8 cellular contexts compared by ENCODE assay signal in genomic region chr13:99542788-99543406, GRCh38. TPM values are rescaled to one million over a fixed set of nuclear protein-coding genes. Genes with fewer than 3 reads are reported as not detected.
DNase-seq lines count a peak whose midpoint lies in the region; ATAC-seq, FAIRE-seq and TF ChIP-seq lines count a peak whose summit lies in the region.

No MANE protein-coding gene starts in this region.

- TF ChIP-seq CTCF in right lobe of liver (IDR thresholded peaks at IDR 0.05), result no peak
- TF ChIP-seq CTCF in HepG2 (CRISPR knock-in tag; IDR thresholded peaks at IDR 0.05), result no peak
- TF ChIP-seq CTCF in MCF 10A (IDR thresholded peaks at IDR 0.05; ENCODE audit: unreplicated experiment), result no peak

- H3K9me3 ChIP-seq in right lobe of liver (no peaks in the 10 kb centered on the region), HepG2 (ENCODE audit: low read length) (no peaks in the 10 kb centered on the region)

- no peaks in the 10 kb centered on the region for H3K27me3 Mint-ChIP-seq in activated naive CD4-positive, alpha-beta T cell treated with anti-CD3 and anti-CD28 coated beads, Interleukin-2, amount 10 ng/mL, durations not matched to agents 7 days and 5 days
- no peaks in the 10 kb centered on the region for H3K27me3 Mint-ChIP-seq in stimulated activated naive B cell treated with anti-CD40 and anti-IgM and Interleukin-4, amounts not matched to agents 10 μg/mL and 1 μg/mL and 100 μg/mL, for 72 hours
- H3K27me3 Mint-ChIP-seq in MCF 10A (ENCODE audit: insufficient read depth, unreplicated experiment), result no peaks in the 10 kb centered on the region

- POLR2A ChIA-PET in HepG2 (lab: Yijun Ruan, JAX), result no interaction called here
- POLR2A ChIA-PET in MCF 10A (lab: Yijun Ruan, JAX), result interaction anchor here (0.6 to 0.9 kb wide), 3 partner anchors 12 to 891 kb away, joined by 3 to 4 read pairs (median 3); no protein-coding TSS in a partner anchor

- H3K4me3 ChIP-seq in right lobe of liver, result no peak overlapping the region
- H3K4me3 ChIP-seq in HepG2 (replicated peaks in 1 of 3; ENCODE audit: insufficient read depth in 1 of 3, low read depth in 2 of 3, low read length in 3 of 3), result no peak overlapping the region

- no peaks in the 10 kb centered on the region for H3K9me3 Mint-ChIP-seq in activated naive CD4-positive, alpha-beta T cell treated with anti-CD3 and anti-CD28 coated beads, Interleukin-2, amount 10 ng/mL, durations not matched to agents 7 days and 5 days
- no peaks in the 10 kb centered on the region for H3K9me3 Mint-ChIP-seq in stimulated activated naive B cell treated with anti-CD40 and anti-IgM and Interleukin-4, amounts not matched to agents 10 μg/mL and 1 μg/mL and 100 μg/mL, for 72 hours
- no peaks in the 10 kb centered on the region for H3K9me3 Mint-ChIP-seq in MCF 10A (ENCODE audit: unreplicated experiment)

- H3K4me1 ChIP-seq in right lobe of liver (peaks cover 0 to 4% (median 0%) of the 10 kb centered on the region in 4 donors), HepG2 (ENCODE audit: insufficient read depth, low read length) (no peaks in the 10 kb centered on the region)

- H3K4me3 Mint-ChIP-seq in activated naive CD4-positive, alpha-beta T cell treated with anti-CD3 and anti-CD28 coated beads, Interleukin-2, amount 10 ng/mL, durations not matched to agents 7 days and 5 days, result peak overlapping the region; percentile 39
- H3K4me3 Mint-ChIP-seq in stimulated activated naive B cell treated with anti-CD40 and anti-IgM and Interleukin-4, amounts not matched to agents 10 μg/mL and 1 μg/mL and 100 μg/mL, for 72 hours, result peak overlapping the region; percentile 10 to 21
- H3K4me3 Mint-ChIP-seq in MCF 10A (ENCODE audit: unreplicated experiment), result no peak overlapping the region

- FAIRE-seq in HepG2 (lab: Jason Lieb, UNC), result no peak

- no peak overlapping the region for H3K4me2 ChIP-seq in HepG2 (ENCODE audit: low read depth, low read length)

- intact Hi-C loops in right lobe of liver (cut with DNase I), result no loop called here
- intact Hi-C loops in HepG2 (cut with micrococcal nuclease; ENCODE audit: unreplicated experiment), result no loop called here
- intact Hi-C loops in MCF 10A (cut with micrococcal nuclease), result no loop called here

- DNase-seq in right lobe of liver (no peak), HepG2 (ENCODE audit: low spot score) (no peak), kidney tubule cell (ENCODE audit: low spot score) (no peak), AG20443 (ENCODE audit: low spot score) (no peak), MCF 10A (ENCODE audit: unreplicated experiment) (no peak)
- peak; percentile 72 for DNase-seq in activated naive CD4-positive, alpha-beta T cell treated with anti-CD3 and anti-CD28 coated beads, Interleukin-2, amount 10 ng/mL, durations not matched to agents 7 days and 5 days
- peak; percentile 90 for DNase-seq in stimulated activated naive B cell treated with anti-CD40 and anti-IgM and Interleukin-4, amounts not matched to agents 10 μg/mL and 1 μg/mL and 100 μg/mL, for 72 hours

- peak; percentile 47 to 76 (median 66) for ATAC-seq in right lobe of liver
- ATAC-seq in HepG2, result no peak
- ATAC-seq in HG03135 (IDR thresholded peaks at IDR 0.05; ENCODE audit: unreplicated experiment), result peak; percentile 100
- peak; percentile 99 for ATAC-seq in stimulated activated naive B cell treated with anti-CD40 and anti-IgM and Interleukin-4, amounts not matched to agents 10 μg/mL and 1 μg/mL and 100 μg/mL, for 72 hours (replicated peaks)

- no peaks in the 10 kb centered on the region for H3K27me3 ChIP-seq in right lobe of liver
- no peaks in the 10 kb centered on the region for H3K27me3 ChIP-seq in HepG2 (ENCODE audit: control insufficient read depth in 1 of 2, insufficient read depth in 2 of 2, low read length in 2 of 2)

- TF ChIP-seq EP300 in HepG2 (IDR thresholded peaks at IDR 0.05; ENCODE audit: low read depth in 2 of 2, low read length in 2 of 2) (no peak), HepG2 (CRISPR knock-in tag; IDR thresholded peaks at IDR 0.05; ENCODE audit: borderline replicate concordance) (no peak)

- TF ChIP-seq POLR2A in right lobe of liver (IDR thresholded peaks at IDR 0.05) (no peak), HepG2 (IDR thresholded peaks at IDR 0.05; ENCODE audit: insufficient read depth in 1 of 2, low read depth in 2 of 2, low read length in 2 of 2) (no peak)

- H3K4me1 Mint-ChIP-seq in activated naive CD4-positive, alpha-beta T cell treated with anti-CD3 and anti-CD28 coated beads, Interleukin-2, amount 10 ng/mL, durations not matched to agents 7 days and 5 days, result peaks cover 73% of the 10 kb centered on the region
- peaks cover 18 to 38% of the 10 kb centered on the region in 2 donors for H3K4me1 Mint-ChIP-seq in stimulated activated naive B cell treated with anti-CD40 and anti-IgM and Interleukin-4, amounts not matched to agents 10 μg/mL and 1 μg/mL and 100 μg/mL, for 72 hours
- no peaks in the 10 kb centered on the region for H3K4me1 Mint-ChIP-seq in MCF 10A (ENCODE audit: insufficient read depth, unreplicated experiment)

- no peaks in the 10 kb centered on the region for H3K79me2 ChIP-seq in HepG2 (ENCODE audit: insufficient read depth, low read length)

- CTCF ChIA-PET in HepG2 (lab: Yijun Ruan, JAX; ENCODE audit: low intra/inter-chr PET ratio, low total read pairs), result no interaction called here
- CTCF ChIA-PET in activated naive CD4-positive, alpha-beta T cell treated with anti-CD3 and anti-CD28 coated beads, Interleukin-2, amount 10 ng/mL, durations not matched to agents 7 days and 5 days (lab: Charles Lee), result interaction anchor here (1.2 kb wide), 1 partner anchor 69 kb away, joined by 3 read pairs; no protein-coding TSS in a partner anchor
- CTCF ChIA-PET in MCF 10A (lab: Yijun Ruan, JAX), result interaction anchor here (0.7 to 1.6 kb wide), 4 partner anchors 9 to 107 kb away, joined by 3 to 4 read pairs (median 3); partner anchors contain the start of gene TM9SF2

- H3K36me3 ChIP-seq in right lobe of liver (peaks cover 0 to 67% (median 15%) of the 10 kb centered on the region in 4 donors), HepG2 (replicated peaks in 1 of 2; ENCODE audit: control insufficient read depth in 1 of 2, insufficient read depth in 2 of 2, low read length in 2 of 2) (peaks cover 12 to 79% of the 10 kb centered on the region in 2 experiments)

- H3K27ac Mint-ChIP-seq in activated naive CD4-positive, alpha-beta T cell treated with anti-CD3 and anti-CD28 coated beads, Interleukin-2, amount 10 ng/mL, durations not matched to agents 7 days and 5 days, result peak overlapping the region; percentile 91
- H3K27ac Mint-ChIP-seq in stimulated activated naive B cell treated with anti-CD40 and anti-IgM and Interleukin-4, amounts not matched to agents 10 μg/mL and 1 μg/mL and 100 μg/mL, for 72 hours, result peak overlapping the region; percentile 85
- H3K27ac Mint-ChIP-seq in MCF 10A (ENCODE audit: low read depth, unreplicated experiment), result no peak overlapping the region

- WGBS in right lobe of liver (ENCODE audit: insufficient coverage, low coverage, low lambda C conversion rate, missing lambda C conversion rate), result 75% methylated on average over 8 of the region's 8 CpGs
- 94% methylated on average over 8 of the region's 8 CpGs for WGBS in HepG2 (ENCODE audit: low lambda C conversion rate)

- H4K20me1 ChIP-seq in HepG2 (ENCODE audit: insufficient read depth, low read length), result no peaks in the 10 kb centered on the region

- H2AFZ ChIP-seq in HepG2 (ENCODE audit: low read length), result no peak overlapping the region

- no peak overlapping the region for H3K27ac ChIP-seq in right lobe of liver
- no peak overlapping the region for H3K27ac ChIP-seq in HepG2 (ENCODE audit: extremely low read length, insufficient read depth, low read length)

- peaks cover 78% of the 10 kb centered on the region for H3K36me3 Mint-ChIP-seq in activated naive CD4-positive, alpha-beta T cell treated with anti-CD3 and anti-CD28 coated beads, Interleukin-2, amount 10 ng/mL, durations not matched to agents 7 days and 5 days
- H3K36me3 Mint-ChIP-seq in stimulated activated naive B cell treated with anti-CD40 and anti-IgM and Interleukin-4, amounts not matched to agents 10 μg/mL and 1 μg/mL and 100 μg/mL, for 72 hours, result peaks cover 52 to 68% of the 10 kb centered on the region in 2 donors
- peaks cover 97% of the 10 kb centered on the region for H3K36me3 Mint-ChIP-seq in MCF 10A (ENCODE audit: insufficient read depth, unreplicated experiment)

- BruUV-seq in HepG2 (replicated peaks; lab: Mats Ljungman, UMichigan) (no TSS peak), MCF 10A (replicated peaks; lab: Mats Ljungman, UMichigan) (no TSS peak)

- in situ Hi-C loops in HepG2 (cut with HindIII; ENCODE audit: extremely low pct_ligation_motif_present, low pct_unique_long_range_greater_than_20kb), result no loop called here

- TF ChIP-seq RAD21 in HepG2 (CRISPR knock-in tag; IDR thresholded peaks at IDR 0.05), result no peak

- no peak overlapping the region for H3K9ac ChIP-seq in HepG2 (ENCODE audit: insufficient read depth, low read depth, low read length)

TF ChIP-seq in HepG2, 621 proteins besides CTCF, POLR2A, EP300 and RAD21 (continues in another document):
- TF ChIP-seq ZNF547 (CRISPR knock-in tag; IDR thresholded peaks at IDR 0.05) (no peak), MTF1 (CRISPR knock-in tag; IDR thresholded peaks at IDR 0.05) (no peak)

RNA-seq across cellular contexts. Expression of gene TM9SF2, which starts 41.6 kb away (rescaled TPM):
- total RNA-seq in right lobe of liver (100 to 1,000 TPM in 1 of 6 experiments, 10 to 100 TPM in 5; 83.6 to 102 (median 92.2) TPM), HepG2 (2016; rRNA removed; fragmentation: Illumina TruSeq; extraction: Trizol) (74.2 and 123 TPM in 2 replicates), MCF 10A (2022) (71.1 and 77.0 TPM in 2 replicates)
- total RNA-seq in HepG2 (2016; cell fraction: cytosol; rRNA removed; fragmentation: Illumina TruSeq; extraction: Trizol; ENCODE audit: low read depth), result 7.8 and 10.3 TPM in 2 replicates
- 66.7 and 127 TPM in 2 replicates for total RNA-seq in HepG2 (2016; cell fraction: insoluble cytoplasmic fraction; rRNA removed; fragmentation: Illumina TruSeq; extraction: Trizol)
- 20.6 and 26.5 TPM in 2 replicates for total RNA-seq in HepG2 (2016; cell fraction: membrane; rRNA removed; fragmentation: Illumina TruSeq; extraction: Trizol)
- total RNA-seq in HepG2 (2016; cell fraction: nucleus; rRNA removed; fragmentation: Illumina TruSeq; extraction: Trizol), result 119 and 147 TPM in 2 replicates
- polyA plus RNA-seq in HepG2 (2011; rRNA removed), result 80.5 and 94.1 TPM in 2 replicates
- polyA plus RNA-seq in HepG2 (2011; cell fraction: cytosol; rRNA removed), result 48.2 and 89.3 TPM in 2 replicates
- 21.5 and 29.4 TPM in 2 replicates for polyA plus RNA-seq in HepG2 (2011; cell fraction: nucleus; rRNA removed)
- 98.2 and 106 TPM in 2 replicates for polyA plus RNA-seq in HepG2 (2012)
- 5.2 and 6.0 TPM in 2 replicates for polyA plus RNA-seq in HepG2 (2016; cell fraction: cytosol; fragmentation: Illumina TruSeq; extraction: Trizol; ENCODE audit: low read depth)
- 56.6 and 59.1 TPM in 2 replicates for polyA plus RNA-seq in HepG2 (2016; cell fraction: insoluble cytoplasmic fraction; fragmentation: Illumina TruSeq; extraction: Trizol; ENCODE audit: low read depth)
- polyA plus RNA-seq in HepG2 (2016; cell fraction: membrane; fragmentation: Illumina TruSeq; extraction: Trizol; ENCODE audit: low read depth), result 12.1 and 14.1 TPM in 2 replicates
- 114 and 122 TPM in 2 replicates for polyA plus RNA-seq in HepG2 (2016; cell fraction: nucleus; fragmentation: Illumina TruSeq; extraction: Trizol; ENCODE audit: insufficient read depth, low read depth)
- polyA minus RNA-seq in HepG2 (2011; rRNA and poly(A)+ RNA removed; ENCODE audit: low replicate concordance), result 60.8 and 81.5 TPM in 2 replicates
- 134 and 137 TPM in 2 replicates for polyA minus RNA-seq in HepG2 (2011; cell fraction: cytosol; rRNA and poly(A)+ RNA removed)
- 65.5 and 71.9 TPM in 2 replicates for polyA minus RNA-seq in HepG2 (2011; cell fraction: nucleus; rRNA and poly(A)+ RNA removed)

Comparison
In these comparisons a context has a peak if more than half of its experiments do, and no peak if none do; other contexts are left out.
1. DNase-seq: peak in activated naive CD4-positive, alpha-beta T cell treated with anti-CD3 and anti-CD28 coated beads, Interleukin-2, amount 10 ng/mL, durations not matched to agents 7 days and 5 days (single experiment) and stimulated activated naive B cell treated with anti-CD40 and anti-IgM and Interleukin-4, amounts not matched to agents 10 μg/mL and 1 μg/mL and 100 μg/mL, for 72 hours (single experiment); none in right lobe of liver (0 of 3), HepG2 (single experiment), kidney tubule cell (single experiment), AG20443 (single experiment) and MCF 10A (single experiment).